ENCODE assay signal across 26 cellular contexts in the genomic region with DNA sequence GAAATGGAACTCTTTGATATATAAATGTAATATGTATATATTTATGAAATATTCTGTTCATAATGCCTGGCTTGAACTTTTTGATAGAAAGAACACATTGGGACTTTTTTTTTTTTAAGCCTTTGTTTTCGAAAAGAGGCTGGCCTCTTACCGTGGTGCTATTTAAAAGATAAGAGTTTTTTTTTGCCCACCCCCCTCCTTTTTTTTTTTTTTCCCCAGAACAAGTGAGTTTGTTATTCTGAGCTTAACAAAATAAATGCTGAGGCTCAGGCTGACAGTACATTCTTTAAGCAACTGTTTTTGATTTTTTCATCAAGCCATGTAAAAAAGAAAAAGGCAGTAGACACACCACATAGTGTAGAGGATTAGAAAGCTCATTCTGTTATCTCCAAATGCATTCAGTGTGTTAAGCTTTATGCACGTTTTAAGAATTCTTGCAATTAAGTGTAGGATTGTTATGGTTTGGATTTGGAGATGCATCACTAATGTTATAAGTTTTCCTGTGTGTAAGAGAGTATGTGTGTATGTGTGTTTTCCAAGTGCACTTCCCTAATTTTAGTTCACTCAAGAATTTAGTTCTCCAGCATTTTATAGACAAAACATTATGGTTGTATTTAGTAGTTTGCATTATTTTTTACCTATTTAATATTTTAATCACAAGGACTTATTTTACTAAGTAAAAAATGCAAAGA.
"Had no signal": no experiment of that assay in that cellular context is flagged by ENCODE, and none has a peak within 500 bp of the region (broad histone marks: within the 10 kb centered on the region; RNA-seq: fewer than 3 reads in every experiment).

No MANE protein-coding gene starts in this region.

- DNase-seq: activated B cell treated with CpG ODN at 0.5 μM for 24 hours; activated CD4-positive, alpha-beta T cell treated with anti-CD3 and anti-CD28 coated beads for 1 hour; activated CD4-positive, alpha-beta T cell treated with anti-CD3 and anti-CD28 coated beads, Interleukin-2, amount 10 ng/mL, durations not matched to agents 24 days and 14 days; activated CD4-positive, alpha-beta T cell treated with anti-CD3 and anti-CD28 coated beads, Interleukin-2, amount 50 U/mL, for 48 hours; activated CD8-positive, alpha-beta memory T cell treated with anti-CD3 and anti-CD28 coated beads, Interleukin-2, amount 10 ng/mL, durations not matched to agents 7 days and 5 days; activated gamma-delta T cell; activated naive CD4-positive, alpha-beta T cell treated with anti-CD3 and anti-CD28 coated beads for 36 hours; activated T-cell treated with anti-CD3 and anti-CD28 coated beads, Interleukin-2, amount 50 U/mL, for 48 hours; adrenal gland; anterior cingulate cortex; cerebellar nuclear complex; Karpas-422; NCI-H1092; NCI-H1417; NCI-H1930; NCI-H2171; NCI-H2227 treated with DMSO at 0.1 percent for 48 hours; NCI-H446 treated with DMSO at 0.1 percent for 48 hours; NCI-H524 treated with DMSO at 0.1 percent for 48 hours; NCI-H748 treated with DMSO at 0.1 percent for 48 hours; RPMI8226; T-cell; T-helper 2 cell; T1000 had no signal

- FAIRE-seq: TTC549 had no signal

- H3K27ac ChIP-seq: adrenal gland, SK-N-MC had no signal

- H3K9me3 ChIP-seq: adrenal gland had no signal

- H3K27me3 ChIP-seq: adrenal gland had no signal

- H3K4me3 ChIP-seq: adrenal gland, SK-N-MC had no signal
